Comparison of ENCODE assay signal across 8 cellular contexts in the genomic region with DNA sequence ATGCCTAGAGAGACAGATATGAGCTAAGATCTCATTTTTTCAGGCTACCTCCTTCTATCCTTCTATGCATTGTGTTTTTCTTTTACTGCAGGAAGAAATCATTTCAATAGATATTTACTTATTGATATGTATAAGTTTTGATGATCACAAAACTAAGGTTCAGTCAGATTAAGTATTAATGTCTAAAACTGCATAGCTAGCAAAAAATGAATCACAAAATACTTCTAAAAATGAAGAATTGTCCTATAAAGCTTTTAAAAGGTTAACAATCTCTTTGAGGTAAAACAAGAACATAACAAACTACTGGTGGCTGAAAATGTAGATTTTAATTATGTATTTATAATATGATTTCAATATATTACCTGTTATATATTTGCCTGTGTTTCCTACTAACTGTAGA.
"Had no signal": no experiment of that assay in that cellular context is flagged by ENCODE, and none has a peak within 500 bp of the region (broad histone marks: within the 10 kb centered on the region; RNA-seq: fewer than 3 reads in every experiment).

No MANE protein-coding gene starts in this region.

- H2AFZ ChIP-seq: GM23338 had no signal

- ATAC-seq: GM23338 had no signal

- H3K27ac ChIP-seq: KMS-11 had no signal

- H3K9ac ChIP-seq: KMS-11 had no signal

- H3K4me2 ChIP-seq: GM23338, KMS-11 had no signal

- FAIRE-seq: H1, H54, HTR-8/SVneo had no signal

- DNase-seq: H9, HCEC 1CT, KBM-7 had no signal

- H3K4me3 ChIP-seq: GM23338 had no signal
